Comparison of ENCODE assay signal across 22 cellular contexts in genomic region chr2:107728586-107728985, GRCh38.
"Had no signal": no experiment of that assay in that cellular context is flagged by ENCODE, and none has a peak within 500 bp of the region (broad histone marks: within the 10 kb centered on the region; RNA-seq: fewer than 3 reads in every experiment).

No MANE protein-coding gene starts in this region.

- H3K4me1 ChIP-seq: breast epithelium, gastroesophageal sphincter, right atrium auricular region, tibial nerve had no signal

- H3K27me3 Mint-ChIP-seq: stimulated activated naive CD8-positive, alpha-beta T cell treated with anti-CD3 and anti-CD28 coated beads, Interleukin-15, Interleukin-2, amounts not matched to agents 100 ng/mL and 50 ng/mL, for 24 hours had no signal

- H3K27ac ChIP-seq: breast epithelium, gastroesophageal sphincter, right atrium auricular region, tibial nerve, VCaP had no signal

- H3K27ac Mint-ChIP-seq: nephron; stimulated activated naive CD8-positive, alpha-beta T cell treated with anti-CD3 and anti-CD28 coated beads, Interleukin-15, Interleukin-2, amounts not matched to agents 100 ng/mL and 50 ng/mL, for 24 hours had no signal

- H3K36me3 ChIP-seq: breast epithelium, gastroesophageal sphincter, right atrium auricular region, tibial nerve had no signal

- H3K4me3 Mint-ChIP-seq: nephron; stimulated activated naive CD8-positive, alpha-beta T cell treated with anti-CD3 and anti-CD28 coated beads, Interleukin-15, Interleukin-2, amounts not matched to agents 100 ng/mL and 50 ng/mL, for 24 hours had no signal

- FAIRE-seq: urothelium cell line had no signal

- H3K9me3 Mint-ChIP-seq: nephron; stimulated activated naive CD8-positive, alpha-beta T cell treated with anti-CD3 and anti-CD28 coated beads, Interleukin-15, Interleukin-2, amounts not matched to agents 100 ng/mL and 50 ng/mL, for 24 hours had no signal

- H3K27me3 ChIP-seq: breast epithelium, gastroesophageal sphincter, right atrium auricular region, tibial nerve had no signal

- ATAC-seq: esophagus mucosa, gastroesophageal sphincter had no signal

- DNase-seq: activated CD4-positive, alpha-beta T cell treated with anti-CD3 and anti-CD28 coated beads, Interleukin-2, amount 50 U/mL, for 1 hour; activated CD4-positive, CD25-positive, alpha-beta regulatory T cell treated with anti-CD3 and anti-CD28 coated beads, Interleukin-2, amount 50 U/mL, for 72 hours; activated CD8-positive, alpha-beta memory T cell treated with anti-CD3 and anti-CD28 coated beads, Interleukin-2, amount 50 U/mL, for 4 hours; activated effector memory CD4-positive, alpha-beta T cell treated with Interleukin-2 at 50 U/mL for 16 hours; activated naive CD4-positive, alpha-beta T cell treated with anti-CD3 and anti-CD28 coated beads, Interleukin-2, amount 50 U/mL, for 16 hours; activated T-cell treated with anti-CD3 and anti-CD28 coated beads, Interleukin-2, amount 50 U/mL, for 48 hours; aorta; cerebellar nuclear complex; effector CD4-positive, alpha-beta T cell; midbrain; occipital lobe; stimulated activated CD4-positive, alpha-beta T cell treated with anti-CD3 and anti-CD28 coated beads, Interleukin-12 subunit alpha, Interleukin-12 subunit beta, amount 100 ng/mL, for 4 hours; T-helper 1 cell had no signal

- H3K4me3 ChIP-seq: breast epithelium, gastroesophageal sphincter, right atrium auricular region, tibial nerve had no signal

- H3K4me1 Mint-ChIP-seq: nephron had no signal

- H3K9me3 ChIP-seq: breast epithelium, gastroesophageal sphincter, right atrium auricular region, tibial nerve had no signal
